ENCODE assay signal across 8 cellular contexts in the genomic region with DNA sequence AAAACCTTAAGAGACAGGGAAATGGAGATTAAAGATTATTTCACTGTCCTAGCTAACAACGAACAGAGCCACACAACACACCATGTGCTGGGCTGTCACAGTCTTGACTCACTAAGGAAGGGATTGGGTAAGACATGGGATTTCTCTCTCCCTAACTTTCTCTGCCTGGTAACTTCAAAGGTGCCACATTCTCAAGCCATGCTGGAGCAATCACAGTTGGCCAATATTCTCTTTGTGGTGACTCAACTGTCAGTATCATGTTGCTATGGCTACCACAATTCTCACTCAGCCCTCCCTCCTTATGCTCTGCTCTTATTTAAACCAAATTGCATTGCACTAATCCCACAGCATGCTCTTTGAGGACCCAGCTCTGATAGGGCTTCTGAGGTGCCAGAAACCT.
A peak's percentile ranks its signal among the peaks of the same experiment; 100 is the strongest.
DNase-seq lines count a peak whose midpoint lies in the region; ATAC-seq and TF ChIP-seq lines count a peak whose summit lies in the region.

No MANE protein-coding gene starts in this region.

- no peak overlapping the region for H3K4me3 ChIP-seq in AG04449 (ENCODE audit: low read depth, low read length)
- no peak overlapping the region for H3K4me3 ChIP-seq in RWPE2 (ENCODE audit: severe bottlenecking)
- H3K4me3 ChIP-seq in fibroblast of villous mesenchyme (ENCODE audit: low read depth, low read length): no peak overlapping the region
- no peak overlapping the region for H3K4me3 ChIP-seq in stomach

- WGBS in stomach, 5 donors: 44 to 71% (median 67%) methylated on average over 1 of the region's 1 CpG

- H3K27ac ChIP-seq in RWPE2 (ENCODE audit: poor library complexity, severe bottlenecking) (no peak overlapping the region), stomach (peak overlapping the region in 3 of 5 donors; percentile 22 to 54 (median 39))

- H3K4me1 ChIP-seq in RWPE2 (ENCODE audit: insufficient read depth, poor library complexity, severe bottlenecking) (peaks cover 4% of the 10 kb centered on the region), stomach (peaks cover 0 to 12% (median 2%) of the 10 kb centered on the region in 4 donors)

- TF ChIP-seq CTCF in AG04449 (IDR thresholded peaks at IDR 0.05; ENCODE audit: insufficient read depth, low read length, missing control alignments) (no peak), RWPE2 (IDR thresholded peaks at IDR 0.05; ENCODE audit: poor library complexity, severe bottlenecking) (no peak), fibroblast of villous mesenchyme (IDR thresholded peaks at IDR 0.05; ENCODE audit: insufficient read depth, low read depth, low read length) (no peak), stomach (IDR thresholded peaks at IDR 0.05) (no peak)

- TF ChIP-seq EP300 in stomach (IDR thresholded peaks at IDR 0.05): no peak

- intact Hi-C loops in stomach (cut with DNase I; ENCODE audit: low total_unique reads): no loop called here

- CTCF ChIA-PET in AG04449 (lab: Yijun Ruan, JAX): interaction anchor here (0.7 to 1.6 kb wide), 3 partner anchors 15 to 177 kb away, joined by 3 to 6 read pairs (median 4); no protein-coding TSS in a partner anchor

- POLR2A ChIA-PET in AG04449 (lab: Yijun Ruan, JAX): no interaction called here

- H3K27me3 ChIP-seq in RWPE2 (ENCODE audit: insufficient read depth, poor library complexity, severe bottlenecking) (no peaks in the 10 kb centered on the region), stomach (no peaks in the 10 kb centered on the region)

- DNase-seq in AG04449 (ENCODE audit: low read depth, low spot score): peak; percentile 94
- no peak for DNase-seq in RWPE2 (ENCODE audit: low spot score)
- DNase-seq in fibroblast of villous mesenchyme (ENCODE audit: low read depth): peak; percentile 97
- DNase-seq in stomach: no peak
- no peak for DNase-seq in stimulated activated CD4-positive, alpha-beta T cell treated with anti-CD3 and anti-CD28 coated beads, Interleukin-15, amount 100 ng/mL, for 24 hours
- no peak for DNase-seq in NCI-H1436 treated with DMSO at 0.1 percent for 48 hours (lab: John Stamatoyannopoulos, UW)
- DNase-seq in mucosa of gallbladder (ENCODE audit: low spot score): no peak

- H3K9me3 ChIP-seq in RWPE2 (ENCODE audit: severe bottlenecking) (no peaks in the 10 kb centered on the region), stomach (no peaks in the 10 kb centered on the region)

- ATAC-seq in GM19351 (IDR thresholded peaks at IDR 0.05; ENCODE audit: unreplicated experiment): peak; percentile 39
- peak; percentile 88 for ATAC-seq in RWPE2 (ENCODE audit: low read depth)

- no peaks in the 10 kb centered on the region for H3K36me3 ChIP-seq in RWPE2 (ENCODE audit: low read depth)
- peaks cover 0 to 28% (median 23%) of the 10 kb centered on the region in 4 donors for H3K36me3 ChIP-seq in stomach

- no peak for TF ChIP-seq POLR2A in stomach (IDR thresholded peaks at IDR 0.05)

Comparison
In these comparisons a context has a peak if more than half of its experiments do, and no peak if none do; other contexts are left out.
1. DNase-seq: peak in AG04449 (single experiment) and fibroblast of villous mesenchyme (single experiment); none in RWPE2 (single experiment), stomach (single experiment), stimulated activated CD4-positive, alpha-beta T cell treated with anti-CD3 and anti-CD28 coated beads, Interleukin-15, amount 100 ng/mL, for 24 hours (single experiment), NCI-H1436 treated with DMSO at 0.1 percent for 48 hours (single experiment) and mucosa of gallbladder (single experiment).